ENCODE assay signal across 11 cellular contexts in the genomic region with DNA sequence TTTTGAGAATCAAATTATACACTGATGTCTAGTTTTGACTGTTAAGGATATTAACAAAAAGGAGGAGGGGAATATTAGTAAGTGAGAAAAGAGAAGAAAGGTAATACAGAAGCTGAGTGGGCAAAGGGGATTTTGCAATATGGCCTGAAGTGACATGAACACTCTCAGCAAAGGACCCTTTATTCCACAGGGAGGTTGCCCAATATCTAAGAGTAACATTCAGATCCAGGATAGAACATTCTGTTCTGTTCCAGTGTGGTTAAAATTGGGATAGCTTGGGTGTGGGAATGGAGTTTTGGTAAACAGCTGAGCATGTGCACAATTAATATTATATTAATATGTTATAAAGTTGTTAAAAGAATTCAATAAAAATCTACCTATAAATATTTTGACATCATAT.
"Had no signal": no experiment of that assay in that cellular context is flagged by ENCODE, and none has a peak within 500 bp of the region (broad histone marks: within the 10 kb centered on the region; RNA-seq: fewer than 3 reads in every experiment).

No MANE protein-coding gene starts in this region.

- H3K4me3 ChIP-seq: cardiac muscle cell had no signal

- H3K36me3 ChIP-seq: cardiac muscle cell had no signal

- H3K27ac ChIP-seq: cardiac muscle cell had no signal

- ATAC-seq: activated naive CD8-positive, alpha-beta T cell treated with anti-CD3 and anti-CD28 coated beads, Interleukin-2, amount 50 U/mL, for 24 hours; activated T-helper 17 cell treated with anti-CD3 and anti-CD28 coated beads, Interleukin-2, amount 50 U/mL, for 72 hours; stimulated activated naive B cell treated with anti-CD40 and anti-IgM and Interleukin-4, amounts not matched to agents 10 μg/mL and 1 μg/mL and 100 μg/mL, for 72 hours had no signal

- DNase-seq: activated naive CD4-positive, alpha-beta T cell treated with Interleukin-2 at 50 U/mL for 16 hours; activated naive CD8-positive, alpha-beta T cell treated with anti-CD3 and anti-CD28 coated beads, Interleukin-2, amount 50 U/mL, for 24 hours; activated T-cell treated with anti-CD3 and anti-CD28 coated beads for 4 hours; erythroblast; glutamatergic neuron; nephron progenitor cell; stimulated activated CD4-positive, alpha-beta T cell treated with anti-CD3 and anti-CD28 coated beads, Interleukin-2, amount 100 ng/mL, for 48 hours; stimulated activated naive B cell treated with anti-CD40 and anti-IgM and Interleukin-4, amounts not matched to agents 10 μg/mL and 1 μg/mL and 100 μg/mL, for 72 hours; substantia nigra had no signal

- H3K27me3 ChIP-seq: cardiac muscle cell had no signal
